In the genomic region with DNA sequence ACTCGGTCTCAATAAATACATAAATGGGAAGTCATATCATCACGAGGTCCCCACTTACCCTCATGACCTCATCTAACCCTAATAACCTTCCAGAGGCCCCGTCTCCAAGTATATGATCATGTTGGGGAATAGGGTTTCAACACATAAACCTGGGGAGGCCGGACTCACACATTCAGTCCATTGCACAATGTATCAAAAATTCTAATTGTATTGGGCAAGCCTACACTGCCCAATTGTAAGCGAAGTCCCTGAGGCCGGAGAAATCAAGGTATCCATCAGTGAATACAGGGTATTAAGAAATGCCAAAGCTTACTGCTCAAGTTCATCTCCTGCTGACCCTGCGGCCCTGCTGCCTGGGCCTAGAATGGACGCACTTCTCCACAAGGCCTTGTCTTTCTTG, we compare ENCODE assay signal across 17 cellular contexts.
DNase-seq lines count a peak whose midpoint lies in the region; ATAC-seq, FAIRE-seq and TF ChIP-seq lines count a peak whose summit lies in the region.
"Had no signal": no experiment of that assay in that cellular context is flagged by ENCODE, and none has a peak within 500 bp of the region (broad histone marks: within the 10 kb centered on the region; RNA-seq: fewer than 3 reads in every experiment).

No MANE protein-coding gene starts in this region.

- peaks cover 0 to 26% of the 10 kb centered on the region in 2 experiments; a peak in 4 of 5 replicates for H3K27me3 ChIP-seq in HepG2 (ENCODE audit: control insufficient read depth in 1 of 2, insufficient read depth in 2 of 2, low read length in 2 of 2)
- no peaks in the 10 kb centered on the region for H3K27me3 ChIP-seq in right lobe of liver

- TF ChIP-seq POLR2A in HepG2 (IDR thresholded peaks at IDR 0.05; ENCODE audit: insufficient read depth in 1 of 2, low read depth in 2 of 2, low read length in 2 of 2): no peak
- no peak for TF ChIP-seq POLR2A in right lobe of liver (IDR thresholded peaks at IDR 0.05)

- DNase-seq in HepG2 (ENCODE audit: low spot score): no peak
- DNase-seq in right lobe of liver: no peak
- DNase-seq in chondrocyte (ENCODE audit: low spot score): peak; percentile 22
- DNase-seq in posterior vena cava (ENCODE audit: low spot score): peak; percentile 30
- DNase-seq in NCI-H2227 treated with DMSO at 0.1 percent for 48 hours (lab: John Stamatoyannopoulos, UW): no peak
- no peak for DNase-seq in COR-L47 (lab: John Stamatoyannopoulos, UW)
- DNase-seq: 8988T; ACHN; CD8-positive, alpha-beta T cell; DND-41; GDM1; GOT3 had no signal

- H3K4me3 ChIP-seq in HepG2 (replicated peaks in 1 of 3; ENCODE audit: insufficient read depth in 1 of 3, low read depth in 2 of 3, low read length in 3 of 3) (no peak overlapping the region), right lobe of liver (no peak overlapping the region)
- H3K4me3 ChIP-seq: HAP-1 had no signal

- FAIRE-seq in HepG2 (lab: Jason Lieb, UNC): no peak
- FAIRE-seq: GM12892 had no signal

- TF ChIP-seq EP300 in HepG2 (IDR thresholded peaks at IDR 0.05; ENCODE audit: low read depth in 2 of 2, low read length in 2 of 2): no peak
- TF ChIP-seq EP300 in HepG2 (CRISPR knock-in tag; IDR thresholded peaks at IDR 0.05; ENCODE audit: borderline replicate concordance): no peak

- H3K4me2 ChIP-seq in HepG2 (ENCODE audit: low read depth, low read length): no peak overlapping the region

- no peak overlapping the region for H3K27ac Mint-ChIP-seq in chondrocyte (ENCODE audit: unreplicated experiment)
- H3K27ac Mint-ChIP-seq: CD8-positive, alpha-beta T cell had no signal

- H3K9me3 Mint-ChIP-seq in chondrocyte (ENCODE audit: low read depth): no peaks in the 10 kb centered on the region
- H3K9me3 Mint-ChIP-seq: CD8-positive, alpha-beta T cell had no signal

- no TSS peak for BruUV-seq in HepG2 (replicated peaks; lab: Mats Ljungman, UMichigan)

- WGBS in HepG2 (ENCODE audit: low lambda C conversion rate): 74% methylated on average over 8 of the region's 8 CpGs
- WGBS in right lobe of liver (ENCODE audit: insufficient coverage, low coverage, low lambda C conversion rate, missing lambda C conversion rate): 81% methylated on average over 8 of the region's 8 CpGs

- peaks cover 61% of the 10 kb centered on the region for H3K4me1 ChIP-seq in HepG2 (ENCODE audit: insufficient read depth, low read length)
- H3K4me1 ChIP-seq in right lobe of liver: no peaks in the 10 kb centered on the region
- H3K4me1 ChIP-seq: Caco-2, HAP-1 had no signal

- no peaks in the 10 kb centered on the region for H3K36me3 Mint-ChIP-seq in chondrocyte (ENCODE audit: low read depth)
- H3K36me3 Mint-ChIP-seq: CD8-positive, alpha-beta T cell had no signal

- no peak for TF ChIP-seq RAD21 in HepG2 (CRISPR knock-in tag; IDR thresholded peaks at IDR 0.05)

- intact Hi-C loops in HepG2 (cut with micrococcal nuclease; ENCODE audit: unreplicated experiment): no loop called here
- intact Hi-C loops in right lobe of liver (cut with DNase I): loop anchor here (10.0 kb wide), 3 partner anchors 208 to 378 kb away; no protein-coding TSS in a partner anchor
- intact Hi-C loops in posterior vena cava (cut with DNase I): loop anchor here in 1 of 2 donors (5.0 kb wide), 1 partner anchor 356 kb away; no protein-coding TSS in a partner anchor

- no peak overlapping the region for H3K9ac ChIP-seq in HepG2 (ENCODE audit: insufficient read depth, low read depth, low read length)

- CTCF ChIA-PET in HepG2 (lab: Yijun Ruan, JAX; ENCODE audit: low intra/inter-chr PET ratio, low total read pairs): no interaction called here

- no peak for TF ChIP-seq CTCF in HepG2 (CRISPR knock-in tag; IDR thresholded peaks at IDR 0.05)
- no peak for TF ChIP-seq CTCF in right lobe of liver (IDR thresholded peaks at IDR 0.05)
- TF ChIP-seq CTCF in chondrocyte (IDR thresholded peaks at IDR 0.05): no peak

- H3K27ac ChIP-seq in HepG2 (ENCODE audit: extremely low read length, insufficient read depth, low read length) (no peak overlapping the region), right lobe of liver (no peak overlapping the region)
- H3K27ac ChIP-seq: C4-2B had no signal

- in situ Hi-C loops in HepG2 (cut with HindIII; ENCODE audit: extremely low pct_ligation_motif_present, low pct_unique_long_range_greater_than_20kb): no loop called here

- no peaks in the 10 kb centered on the region for H3K36me3 ChIP-seq in HepG2 (replicated peaks in 1 of 2; ENCODE audit: control insufficient read depth in 1 of 2, insufficient read depth in 2 of 2, low read length in 2 of 2)
- H3K36me3 ChIP-seq in right lobe of liver: no peaks in the 10 kb centered on the region
- H3K36me3 ChIP-seq: HAP-1 had no signal

- POLR2A ChIA-PET in HepG2 (lab: Yijun Ruan, JAX): no interaction called here

- peaks cover 4% of the 10 kb centered on the region for H3K27me3 Mint-ChIP-seq in chondrocyte (ENCODE audit: low read depth)

- ATAC-seq in HepG2 (no peak), right lobe of liver (no peak), GM21737 (IDR thresholded peaks at IDR 0.05; ENCODE audit: unreplicated experiment) (no peak)
- ATAC-seq: CD8-positive, alpha-beta T cell had no signal

- H3K4me1 Mint-ChIP-seq in chondrocyte (ENCODE audit: low read depth): peaks cover 12% of the 10 kb centered on the region

- no peaks in the 10 kb centered on the region for H3K79me2 ChIP-seq in HepG2 (ENCODE audit: insufficient read depth, low read length)

- H4K20me1 ChIP-seq in HepG2 (ENCODE audit: insufficient read depth, low read length): no peaks in the 10 kb centered on the region

- H3K9me3 ChIP-seq in HepG2 (ENCODE audit: low read length): no peaks in the 10 kb centered on the region
- H3K9me3 ChIP-seq in right lobe of liver: no peaks in the 10 kb centered on the region
- H3K9me3 ChIP-seq: Caco-2, HAP-1 had no signal

- no peak overlapping the region for H2AFZ ChIP-seq in HepG2 (ENCODE audit: low read length)

- no peak overlapping the region for H3K4me3 Mint-ChIP-seq in chondrocyte (ENCODE audit: unreplicated experiment)
- H3K4me3 Mint-ChIP-seq: CD8-positive, alpha-beta T cell had no signal

TF ChIP-seq in HepG2, 621 proteins besides CTCF, POLR2A, EP300 and RAD21:
- TF ChIP-seq FOSL2 (CRISPR knock-in tag; IDR thresholded peaks at IDR 0.05) (no peak), CEBPB (IDR thresholded peaks at IDR 0.05; ENCODE audit: borderline replicate concordance, low read depth, low read length) (peak; percentile 50; the same call in 1 of the 2 replicates)

Comparison
In these comparisons a context has a peak if more than half of its experiments do, and no peak if none do; other contexts are left out.
1. DNase-seq: peak in chondrocyte (single experiment) and posterior vena cava (single experiment); none in HepG2 (single experiment), right lobe of liver (0 of 3), NCI-H2227 treated with DMSO at 0.1 percent for 48 hours (single experiment) and COR-L47 (single experiment).